ENCODE assay signal across 8 cellular contexts in genomic region chr2:70131344-70132144, GRCh38. TPM values are rescaled to one million over a fixed set of nuclear protein-coding genes. Genes with fewer than 3 reads are reported as not detected.
DNase-seq lines count a peak whose midpoint lies in the region; TF ChIP-seq lines count a peak whose summit lies in the region.
"Not testable (repeated sequence)": the region's sequence is repeated elsewhere in the genome, so short reads cannot be mapped to it uniquely, and the experiment has no call there.

No MANE protein-coding gene starts in this region.

- H3K4me1 Mint-ChIP-seq in H9 (peaks cover 34 to 38% of the 10 kb centered on the region in 2 experiments), nephron (peaks cover 59% of the 10 kb centered on the region)
- H3K4me1 Mint-ChIP-seq in activated T-helper 1 cell treated with anti-CD3 and anti-CD28 coated beads, Interleukin-12 subunit alpha, Interleukin-12 subunit beta, Interleukin-2, Interleukin-4 antibody, amounts not matched to agents 30 ng/mL and 10 ng/mL and 1 ng/mL, durations not matched to agents 14 hours and 24 hours and 36 hours (ENCODE audit: low read depth) = peaks cover 71% of the 10 kb centered on the region

- not testable (repeated sequence) for H4K20me1 ChIP-seq in H9 (ENCODE audit: control insufficient read depth, insufficient read depth, insufficient read length); hepatocyte (ENCODE audit: insufficient read depth, poor library complexity, severe bottlenecking)

- H3K36me3 Mint-ChIP-seq in H9 (ENCODE audit: insufficient read depth in 1 of 3, low read depth in 3 of 3); activated T-helper 1 cell treated with anti-CD3 and anti-CD28 coated beads, Interleukin-12 subunit alpha, Interleukin-12 subunit beta, Interleukin-2, Interleukin-4 antibody, amounts not matched to agents 30 ng/mL and 10 ng/mL and 1 ng/mL, durations not matched to agents 14 hours and 24 hours and 36 hours (ENCODE audit: low read depth); nephron (ENCODE audit: low read depth): not testable (repeated sequence)

- peak overlapping the region; percentile 90 for H3K27ac ChIP-seq in 22Rv1
- not testable (repeated sequence) for H3K27ac ChIP-seq in H9 (ENCODE audit: insufficient read length, low read depth, low read length)
- peak overlapping the region; percentile 81 for H3K27ac ChIP-seq in RWPE1
- peak overlapping the region; percentile 90 for H3K27ac ChIP-seq in colonic mucosa
- H3K27ac ChIP-seq in hepatocyte = peak overlapping the region; percentile 93
- H3K27ac ChIP-seq in stomach = peak overlapping the region; percentile 42 to 93 (median 90)

- WGBS in H9 (ENCODE audit: extremely low coverage, insufficient read length, low lambda C conversion rate) = no CpG with 5 or more reads among the region's 17 CpGs
- WGBS in hepatocyte (ENCODE audit: low lambda C conversion rate, missing lambda C conversion rate) = 89% methylated on average over 17 of the region's 17 CpGs
- 70 to 80% (median 75%) methylated on average over 17 of the region's 17 CpGs for WGBS in stomach, 5 donors

- intact Hi-C loops in activated T-helper 1 cell treated with anti-CD3 and anti-CD28 coated beads, Interleukin-12 subunit alpha, Interleukin-12 subunit beta, Interleukin-2, Interleukin-4 antibody, amounts not matched to agents 30 ng/mL and 10 ng/mL and 1 ng/mL, durations not matched to agents 14 hours and 24 hours and 36 hours (cut with micrococcal nuclease) = loop anchor here (2.0 kb wide), 1 partner anchor 45 kb away; the partner anchor contains the start of gene PCBP1
- intact Hi-C loops in colonic mucosa (cut with DNase I) = not testable (repeated sequence)
- intact Hi-C loops in stomach (cut with DNase I; ENCODE audit: low total_unique reads) = loop anchor here (5.0 kb wide), 1 partner anchor 39 kb away; no protein-coding TSS in a partner anchor

- H3K9me2 ChIP-seq in hepatocyte (replicated peaks; ENCODE audit: insufficient read depth) = not testable (repeated sequence)

- TF ChIP-seq POLR2A in stomach (IDR thresholded peaks at IDR 0.05) = not testable (repeated sequence)

- not testable (repeated sequence) for H3K14ac ChIP-seq in H9 (ENCODE audit: insufficient read depth, low read length)

- not testable (repeated sequence) for H2BK5ac ChIP-seq in H9 (ENCODE audit: insufficient read length, low read length)

- H2BK12ac ChIP-seq in H9 (ENCODE audit: insufficient read length, low read depth, low read length) = not testable (repeated sequence)

- not testable (repeated sequence) for H3T11ph ChIP-seq in H9 (ENCODE audit: low read length)

- peak overlapping the region; percentile 21 for H3K4me3 ChIP-seq in colonic mucosa
- H3K4me3 ChIP-seq in hepatocyte = not testable (repeated sequence)
- H3K4me3 ChIP-seq in stomach = peak overlapping the region in 3 of 4 donors; percentile 29 to 34 (median 33)

- not testable (repeated sequence) for H2BK15ac ChIP-seq in H9 (ENCODE audit: low read depth, low read length)

- POLR2A ChIA-PET in RWPE1 (lab: Yijun Ruan, JAX; ENCODE audit: low non-redundant PET) = not testable (repeated sequence)

- CTCF ChIA-PET in RWPE1 (lab: Yijun Ruan, JAX) = interaction anchor here (0.6 to 1.0 kb wide), 2 partner anchors 170 to 512 kb away, joined by 3 to 8 read pairs; partner anchors contain the start of gene ASPRV1

- H3K27me3 ChIP-seq in H9 (ENCODE audit: insufficient read depth, low read length); colonic mucosa; hepatocyte; stomach: not testable (repeated sequence)

- TF ChIP-seq EP300 in stomach (IDR thresholded peaks at IDR 0.05) = not testable (repeated sequence)

- H3K36me3 ChIP-seq in colonic mucosa; hepatocyte (replicated peaks; ENCODE audit: insufficient read depth, low read depth); stomach: not testable (repeated sequence)

- H2BK20ac ChIP-seq in H9 (ENCODE audit: low read depth, low read length, poor library complexity, severe bottlenecking) = not testable (repeated sequence)

- H3K56ac ChIP-seq in H9 (ENCODE audit: insufficient read length, low read depth, low read length) = not testable (repeated sequence)

- TF ChIP-seq CTCF in 22Rv1 (IDR thresholded peaks at IDR 0.05); H9 (conservative IDR thresholded peaks at IDR 0.05); RWPE1 (conservative IDR thresholded peaks at IDR 0.05; ENCODE audit: low read depth); colonic mucosa (IDR thresholded peaks at IDR 0.05); hepatocyte (IDR thresholded peaks at IDR 0.05; ENCODE audit: poor library complexity); nephron (IDR thresholded peaks at IDR 0.05; ENCODE audit: unreplicated experiment in 3 of 3); stomach (IDR thresholded peaks at IDR 0.05): not testable (repeated sequence)

- not testable (repeated sequence) for H3K27me3 Mint-ChIP-seq in H9 (ENCODE audit: low read depth); activated T-helper 1 cell treated with anti-CD3 and anti-CD28 coated beads, Interleukin-12 subunit alpha, Interleukin-12 subunit beta, Interleukin-2, Interleukin-4 antibody, amounts not matched to agents 30 ng/mL and 10 ng/mL and 1 ng/mL, durations not matched to agents 14 hours and 24 hours and 36 hours (ENCODE audit: insufficient read depth); nephron (ENCODE audit: low read depth)

- H4K91ac ChIP-seq in H9 (ENCODE audit: insufficient read length, low read depth, low read length) = not testable (repeated sequence)

- not testable (repeated sequence) for H4K8ac ChIP-seq in H9 (replicated peaks; ENCODE audit: insufficient read length, low read depth, low read length)

- peak overlapping the region in 2 of 3 experiments; percentile 75 to 79; a peak in 2 of 7 replicates for H3K27ac Mint-ChIP-seq in H9
- peak overlapping the region; percentile 98 for H3K27ac Mint-ChIP-seq in activated T-helper 1 cell treated with anti-CD3 and anti-CD28 coated beads, Interleukin-12 subunit alpha, Interleukin-12 subunit beta, Interleukin-2, Interleukin-4 antibody, amounts not matched to agents 30 ng/mL and 10 ng/mL and 1 ng/mL, durations not matched to agents 14 hours and 24 hours and 36 hours
- peak overlapping the region; percentile 99 to 100 (median 99) for H3K27ac Mint-ChIP-seq in nephron

- not testable (repeated sequence) for DNase-seq in H9; RWPE1 (ENCODE audit: low spot score); activated T-helper 1 cell treated with anti-CD3 and anti-CD28 coated beads, Interleukin-12 subunit alpha, Interleukin-12 subunit beta, Interleukin-2, Interleukin-4 antibody, amounts not matched to agents 30 ng/mL and 10 ng/mL and 1 ng/mL, durations not matched to agents 14 hours and 24 hours and 36 hours (ENCODE audit: low spot score); colonic mucosa; hepatocyte (ENCODE audit: low spot score); stomach

- H3K4me3 Mint-ChIP-seq in H9 = not testable (repeated sequence)
- H3K4me3 Mint-ChIP-seq in activated T-helper 1 cell treated with anti-CD3 and anti-CD28 coated beads, Interleukin-12 subunit alpha, Interleukin-12 subunit beta, Interleukin-2, Interleukin-4 antibody, amounts not matched to agents 30 ng/mL and 10 ng/mL and 1 ng/mL, durations not matched to agents 14 hours and 24 hours and 36 hours = peak overlapping the region; percentile 80
- H3K4me3 Mint-ChIP-seq in nephron = peak overlapping the region; percentile 2 to 52 (median 48)

- not testable (repeated sequence) for H2AFZ ChIP-seq in H9 (ENCODE audit: low read length)
- peak overlapping the region; percentile 39 for H2AFZ ChIP-seq in hepatocyte

- H4K5ac ChIP-seq in H9 (ENCODE audit: insufficient read length, low read depth, low read length) = not testable (repeated sequence)

- H3K9me3 ChIP-seq in H9 (ENCODE audit: control insufficient read depth, low read depth, low read length); colonic mucosa; hepatocyte (ENCODE audit: low read depth); stomach: not testable (repeated sequence)

- not testable (repeated sequence) for H3K9me3 Mint-ChIP-seq in H9; activated T-helper 1 cell treated with anti-CD3 and anti-CD28 coated beads, Interleukin-12 subunit alpha, Interleukin-12 subunit beta, Interleukin-2, Interleukin-4 antibody, amounts not matched to agents 30 ng/mL and 10 ng/mL and 1 ng/mL, durations not matched to agents 14 hours and 24 hours and 36 hours; nephron

- H3K4ac ChIP-seq in H9 (ENCODE audit: low read depth, low read length) = not testable (repeated sequence)

- not testable (repeated sequence) for H3K23ac ChIP-seq in H9 (ENCODE audit: insufficient read length, low read depth, low read length)

- not testable (repeated sequence) for H3K4me1 ChIP-seq in H9 (ENCODE audit: insufficient read depth, low read length); colonic mucosa
- peaks cover 33% of the 10 kb centered on the region for H3K4me1 ChIP-seq in hepatocyte (ENCODE audit: insufficient read depth)
- peaks cover 31 to 59% (median 47%) of the 10 kb centered on the region in 4 donors for H3K4me1 ChIP-seq in stomach

- H3K23me2 ChIP-seq in H9 (ENCODE audit: insufficient read length, low read depth, low read length, poor library complexity, severe bottlenecking) = not testable (repeated sequence)

- not testable (repeated sequence) for H3K4me2 ChIP-seq in H9 (ENCODE audit: insufficient read depth, insufficient read length, low read length)
- peak overlapping the region; percentile 76 for H3K4me2 ChIP-seq in hepatocyte

- not testable (repeated sequence) for H2BK120ac ChIP-seq in H9 (ENCODE audit: low read depth, low read length, poor library complexity, severe bottlenecking)

- not testable (repeated sequence) for H3K79me1 ChIP-seq in H9 (ENCODE audit: insufficient read depth, low read depth, low read length, poor library complexity, severe bottlenecking)

- not testable (repeated sequence) for H3K9ac ChIP-seq in H9 (ENCODE audit: extremely low read depth, insufficient read length, low read length)
- peak overlapping the region in 1 of 2 donors; percentile 78 for H3K9ac ChIP-seq in colonic mucosa (ENCODE audit: low read depth in 2 of 2, low read length in 2 of 2)

- not testable (repeated sequence) for H3K79me2 ChIP-seq in H9 (ENCODE audit: insufficient read depth, low read length); hepatocyte

- not testable (repeated sequence) for H3K18ac ChIP-seq in H9 (ENCODE audit: insufficient read length, low read depth, low read length)

- H2AK5ac ChIP-seq in H9 (ENCODE audit: insufficient read length, low read length) = not testable (repeated sequence)

RNA-seq across cellular contexts. Expression of gene PCBP1, which starts 44.3 kb away (rescaled TPM):
- 457 and 465 TPM in 2 replicates for total RNA-seq in H9 (2021)
- total RNA-seq in activated T-helper 1 cell treated with anti-CD3 and anti-CD28 coated beads, Interleukin-12 subunit alpha, Interleukin-12 subunit beta, Interleukin-2, Interleukin-4 antibody, amounts not matched to agents 30 ng/mL and 10 ng/mL and 1 ng/mL, durations not matched to agents 14 hours and 24 hours and 36 hours = 426 and 427 TPM in 2 replicates
- total RNA-seq in colonic mucosa = 100 to 1,000 TPM; 348 to 401 TPM
- 88.5 and 97.1 TPM in 2 replicates for total RNA-seq in hepatocyte
- 180 and 183 TPM in 2 replicates for polyA plus RNA-seq in hepatocyte
- total RNA-seq in stomach = 100 to 1,000 TPM in 3 of 5 donors, 10 to 100 TPM in 1, 1 to 10 TPM in 1; 9.3 to 164 (median 120) TPM
- 100 to 1,000 TPM; 199 to 296 (median 251) TPM for polyA plus RNA-seq in stomach

RNA-seq across cellular contexts. Expression of gene C2orf42, which starts 59.3 kb away (rescaled TPM):
- total RNA-seq in H9 (2021) (14.8 and 19.0 TPM in 2 replicates), colonic mucosa (10 to 100 TPM in 1 of 2 donors, 1 to 10 TPM in 1; 7.1 to 11.4 TPM), hepatocyte (16.3 and 22.0 TPM in 2 replicates), stomach (10 to 100 TPM in 3 of 5 donors, 1 to 10 TPM in 2; 2.6 to 23.2 (median 11.7) TPM)
- total RNA-seq in activated T-helper 1 cell treated with anti-CD3 and anti-CD28 coated beads, Interleukin-12 subunit alpha, Interleukin-12 subunit beta, Interleukin-2, Interleukin-4 antibody, amounts not matched to agents 30 ng/mL and 10 ng/mL and 1 ng/mL, durations not matched to agents 14 hours and 24 hours and 36 hours = 21.6 and 24.1 TPM in 2 replicates
- polyA plus RNA-seq in hepatocyte (10.1 and 14.3 TPM in 2 replicates), stomach (1 to 10 TPM; 3.9 to 6.3 (median 4.3) TPM)
